Comparison of ENCODE assay signal across 1 cellular context in the genomic region with DNA sequence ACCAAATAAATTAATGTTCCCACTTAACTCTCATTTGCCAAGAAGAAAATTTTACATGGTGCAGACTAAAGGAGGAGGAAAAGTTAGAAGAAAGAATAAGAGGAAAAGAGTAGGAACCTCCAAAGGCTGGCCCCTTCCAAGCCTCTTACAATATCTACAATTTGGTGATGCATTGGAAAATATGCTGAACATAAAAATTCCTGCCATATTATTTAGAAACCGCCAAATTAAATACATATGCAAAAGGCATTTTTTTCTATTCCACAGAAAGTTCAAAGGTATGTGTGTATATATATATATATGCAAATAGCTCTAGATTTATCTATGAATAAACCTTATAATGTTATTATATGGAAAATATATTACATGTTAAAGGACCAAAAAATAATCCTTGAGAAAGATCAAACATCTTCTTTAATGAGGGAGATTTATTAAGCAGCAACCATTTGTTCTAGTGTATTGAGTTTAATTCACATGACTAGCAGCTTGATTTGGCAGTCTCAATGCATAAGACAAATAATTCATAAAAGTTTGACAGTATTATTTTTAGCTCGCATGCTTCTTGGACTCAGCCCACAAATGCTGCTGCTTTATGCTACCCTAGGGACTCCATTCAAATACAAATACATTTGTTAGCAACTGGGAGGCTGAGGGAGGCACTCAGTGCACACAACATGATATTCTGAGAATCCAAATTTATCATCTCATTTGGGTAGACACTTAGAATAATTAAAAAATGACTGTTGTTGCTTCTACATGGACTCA.
TF ChIP-seq lines count a peak whose summit lies in the region.

No MANE protein-coding gene starts in this region.

TF ChIP-seq in IMR-90, 13 proteins besides CTCF, POLR2A, EP300 and RAD21:
- TF ChIP-seq RCOR1 (IDR thresholded peaks at IDR 0.05; ENCODE audit: insufficient replicate concordance, low read length) (no peak), BHLHE40 (IDR thresholded peaks at IDR 0.05; ENCODE audit: low read depth, low read length) (no peak), CHD1 (IDR thresholded peaks at IDR 0.05; ENCODE audit: low read depth, low read length) (no peak), SMC3 (IDR thresholded peaks at IDR 0.05; ENCODE audit: low read depth, low read length) (no peak), MAFK (IDR thresholded peaks at IDR 0.05; ENCODE audit: low read depth, low read length) (no peak), ELK1 (IDR thresholded peaks at IDR 0.05; ENCODE audit: borderline replicate concordance, low read depth, low read length) (no peak), MAZ (IDR thresholded peaks at IDR 0.05; ENCODE audit: borderline replicate concordance, low read depth, low read length) (no peak), FOS (IDR thresholded peaks at IDR 0.05; ENCODE audit: low read depth, low read length) (no peak), RFX5 (IDR thresholded peaks at IDR 0.05; ENCODE audit: low read depth, low read length) (no peak), CEBPB (IDR thresholded peaks at IDR 0.05; ENCODE audit: low read depth, low read length) (no peak), NFE2L2 (IDR thresholded peaks at IDR 0.05; ENCODE audit: low read depth, low read length) (no peak), MXI1 (IDR thresholded peaks at IDR 0.05; ENCODE audit: borderline replicate concordance, low read depth, low read length) (no peak)
- TF ChIP-seq, protein P1, sequence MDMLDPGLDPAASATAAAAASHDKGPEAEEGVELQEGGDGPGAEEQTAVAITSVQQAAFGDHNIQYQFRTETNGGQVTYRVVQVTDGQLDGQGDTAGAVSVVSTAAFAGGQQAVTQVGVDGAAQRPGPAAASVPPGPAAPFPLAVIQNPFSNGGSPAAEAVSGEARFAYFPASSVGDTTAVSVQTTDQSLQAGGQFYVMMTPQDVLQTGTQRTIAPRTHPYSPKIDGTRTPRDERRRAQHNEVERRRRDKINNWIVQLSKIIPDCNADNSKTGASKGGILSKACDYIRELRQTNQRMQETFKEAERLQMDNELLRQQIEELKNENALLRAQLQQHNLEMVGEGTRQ (IDR thresholded peaks at IDR 0.05; ENCODE audit: low read depth, low read length), result no peak
